2 cellular contexts compared by ENCODE assay signal in the genomic region with DNA sequence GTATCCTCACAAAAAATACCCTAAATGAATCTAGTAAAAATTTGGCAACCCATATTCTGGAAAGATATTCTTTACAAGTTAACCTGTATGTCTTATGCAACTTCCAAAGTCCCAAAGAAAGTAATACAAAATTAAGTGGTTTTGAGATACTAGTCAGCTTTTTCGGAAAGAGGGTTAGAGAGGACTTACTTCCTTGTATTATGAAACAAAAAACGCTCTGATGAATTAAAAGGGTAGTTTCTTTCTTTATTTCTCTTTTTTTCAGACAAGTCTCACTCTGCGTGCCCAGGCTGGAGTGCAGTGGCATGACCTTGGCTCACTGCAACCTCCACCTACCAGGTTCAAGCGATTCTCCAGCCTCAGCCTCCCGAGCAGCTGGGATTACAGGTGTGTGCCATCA.
TF ChIP-seq lines count a peak whose summit lies in the region.

No MANE protein-coding gene starts in this region.

TF ChIP-seq in A549, 52 proteins besides CTCF, POLR2A, EP300 and RAD21 (continued from another document):
- TF ChIP-seq PBX3 (IDR thresholded peaks at IDR 0.05) (no peak), CBX8 (IDR thresholded peaks at IDR 0.05) (no peak), RARB (CRISPR knock-in tag; IDR thresholded peaks at IDR 0.05) (no peak), TP53 (CRISPR knock-in tag; IDR thresholded peaks at IDR 0.05) (no peak), RCOR1 (IDR thresholded peaks at IDR 0.05; ENCODE audit: low read depth, low read length) (no peak), GATA3 (IDR thresholded peaks at IDR 0.05; ENCODE audit: borderline replicate concordance) (no peak), JUN (IDR thresholded peaks at IDR 0.05) (no peak)
- TF ChIP-seq, protein P1, sequence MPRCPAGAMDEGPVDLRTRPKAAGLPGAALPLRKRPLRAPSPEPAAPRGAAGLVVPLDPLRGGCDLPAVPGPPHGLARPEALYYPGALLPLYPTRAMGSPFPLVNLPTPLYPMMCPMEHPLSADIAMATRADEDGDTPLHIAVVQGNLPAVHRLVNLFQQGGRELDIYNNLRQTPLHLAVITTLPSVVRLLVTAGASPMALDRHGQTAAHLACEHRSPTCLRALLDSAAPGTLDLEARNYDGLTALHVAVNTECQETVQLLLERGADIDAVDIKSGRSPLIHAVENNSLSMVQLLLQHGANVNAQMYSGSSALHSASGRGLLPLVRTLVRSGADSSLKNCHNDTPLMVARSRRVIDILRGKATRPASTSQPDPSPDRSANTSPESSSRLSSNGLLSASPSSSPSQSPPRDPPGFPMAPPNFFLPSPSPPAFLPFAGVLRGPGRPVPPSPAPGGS (IDR thresholded peaks at IDR 0.05): no peak

TF ChIP-seq in SK-N-SH treated with all-trans-retinoic acid at 6 μM for 48 hours, 23 proteins besides CTCF, POLR2A, EP300 and RAD21 (continued from another document):
- TF ChIP-seq ESRRG (CRISPR knock-in tag; IDR thresholded peaks at IDR 0.05) (no peak), RARB (CRISPR knock-in tag; IDR thresholded peaks at IDR 0.05) (no peak), TOX (CRISPR knock-in tag; IDR thresholded peaks at IDR 0.05; ENCODE audit: borderline replicate concordance) (no peak), SNAI2 (CRISPR knock-in tag; IDR thresholded peaks at IDR 0.05) (no peak), CSRNP3 (CRISPR knock-in tag; IDR thresholded peaks at IDR 0.05) (no peak), ISL1 (CRISPR knock-in tag; IDR thresholded peaks at IDR 0.05) (no peak), ZFP3 (CRISPR knock-in tag; IDR thresholded peaks at IDR 0.05) (no peak), TCF4 (CRISPR knock-in tag; IDR thresholded peaks at IDR 0.05; ENCODE audit: borderline replicate concordance) (no peak)
- TF ChIP-seq, protein P2, sequence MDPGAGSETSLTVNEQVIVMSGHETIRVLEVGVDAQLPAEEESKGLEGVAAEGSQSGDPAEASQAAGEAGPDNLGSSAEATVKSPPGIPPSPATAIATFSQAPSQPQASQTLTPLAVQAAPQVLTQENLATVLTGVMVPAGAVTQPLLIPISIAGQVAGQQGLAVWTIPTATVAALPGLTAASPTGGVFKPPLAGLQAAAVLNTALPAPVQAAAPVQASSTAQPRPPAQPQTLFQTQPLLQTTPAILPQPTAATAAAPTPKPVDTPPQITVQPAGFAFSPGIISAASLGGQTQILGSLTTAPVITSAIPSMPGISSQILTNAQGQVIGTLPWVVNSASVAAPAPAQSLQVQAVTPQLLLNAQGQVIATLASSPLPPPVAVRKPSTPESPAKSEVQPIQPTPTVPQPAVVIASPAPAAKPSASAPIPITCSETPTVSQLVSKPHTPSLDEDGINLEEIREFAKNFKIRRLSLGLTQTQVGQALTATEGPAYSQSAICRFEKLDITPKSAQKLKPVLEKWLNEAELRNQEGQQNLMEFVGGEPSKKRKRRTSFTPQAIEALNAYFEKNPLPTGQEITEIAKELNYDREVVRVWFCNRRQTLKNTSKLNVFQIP (CRISPR knock-in tag; IDR thresholded peaks at IDR 0.05; ENCODE audit: borderline replicate concordance, low read depth): no peak
- TF ChIP-seq, protein P3, sequence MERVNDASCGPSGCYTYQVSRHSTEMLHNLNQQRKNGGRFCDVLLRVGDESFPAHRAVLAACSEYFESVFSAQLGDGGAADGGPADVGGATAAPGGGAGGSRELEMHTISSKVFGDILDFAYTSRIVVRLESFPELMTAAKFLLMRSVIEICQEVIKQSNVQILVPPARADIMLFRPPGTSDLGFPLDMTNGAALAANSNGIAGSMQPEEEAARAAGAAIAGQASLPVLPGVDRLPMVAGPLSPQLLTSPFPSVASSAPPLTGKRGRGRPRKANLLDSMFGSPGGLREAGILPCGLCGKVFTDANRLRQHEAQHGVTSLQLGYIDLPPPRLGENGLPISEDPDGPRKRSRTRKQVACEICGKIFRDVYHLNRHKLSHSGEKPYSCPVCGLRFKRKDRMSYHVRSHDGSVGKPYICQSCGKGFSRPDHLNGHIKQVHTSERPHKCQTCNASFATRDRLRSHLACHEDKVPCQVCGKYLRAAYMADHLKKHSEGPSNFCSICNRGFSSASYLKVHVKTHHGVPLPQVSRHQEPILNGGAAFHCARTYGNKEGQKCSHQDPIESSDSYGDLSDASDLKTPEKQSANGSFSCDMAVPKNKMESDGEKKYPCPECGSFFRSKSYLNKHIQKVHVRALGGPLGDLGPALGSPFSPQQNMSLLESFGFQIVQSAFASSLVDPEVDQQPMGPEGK (CRISPR knock-in tag; IDR thresholded peaks at IDR 0.05; ENCODE audit: borderline replicate concordance): no peak
